8 cellular contexts compared by ENCODE assay signal in the genomic region with DNA sequence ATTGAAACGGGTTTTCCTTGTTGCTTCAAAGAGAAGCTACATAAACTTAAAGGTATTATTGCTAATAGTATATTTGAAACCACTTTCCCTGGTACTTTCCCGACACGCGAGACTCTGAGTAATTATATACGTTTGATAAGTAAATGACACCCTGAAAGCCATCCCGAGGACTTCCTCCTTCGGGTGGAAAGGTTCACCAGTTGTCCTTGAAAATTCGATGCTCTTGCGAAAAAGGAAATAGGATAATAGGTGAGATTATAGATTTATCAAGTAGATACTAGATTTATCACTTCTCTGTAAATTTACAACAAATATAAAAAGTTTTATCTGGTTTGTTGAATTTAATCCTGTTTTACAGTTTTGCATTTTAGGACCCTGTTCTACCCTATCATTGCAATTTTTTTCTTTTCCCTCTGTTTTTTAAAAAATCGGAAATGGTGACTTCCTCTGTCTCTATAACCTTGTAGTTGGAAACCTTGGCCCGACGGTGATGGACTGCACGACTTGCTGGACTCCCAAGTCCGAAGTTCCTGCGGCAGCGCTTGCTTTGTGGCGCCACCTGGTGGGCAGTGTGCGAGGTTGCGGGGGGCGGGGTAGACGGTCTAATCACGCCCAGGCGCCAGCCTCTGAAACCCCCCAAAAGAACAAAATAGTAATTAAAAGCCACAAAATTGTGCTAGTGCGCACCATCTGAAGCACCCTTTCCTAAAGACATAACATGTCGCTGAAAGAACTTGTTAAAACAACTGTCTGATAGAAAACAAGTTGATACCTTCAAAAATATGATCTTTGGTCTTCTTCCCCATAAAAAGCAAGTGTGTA. TPM values are rescaled to one million over a fixed set of nuclear protein-coding genes. Genes with fewer than 3 reads are reported as not detected.
DNase-seq lines count a peak whose midpoint lies in the region; ATAC-seq, FAIRE-seq and TF ChIP-seq lines count a peak whose summit lies in the region.

No MANE protein-coding gene starts in this region.

- no peak for TF ChIP-seq POLR2A in Peyer's patch (IDR thresholded peaks at IDR 0.05)
- no peak for TF ChIP-seq POLR2A in uterus (IDR thresholded peaks at IDR 0.05)

- H3K4me2 ChIP-seq in osteoblast (ENCODE audit: insufficient read depth, low read length): peak overlapping the region; percentile 99

- H3K4me3 ChIP-seq in HUES64 (ENCODE audit: low read length): peak overlapping the region; percentile 47
- H3K4me3 ChIP-seq in Peyer's patch: peak overlapping the region in 2 of 4 donors; percentile 55 to 58
- peak overlapping the region in 1 of 2 donors; percentile 50 for H3K4me3 ChIP-seq in foreskin fibroblast (ENCODE audit: low read depth in 1 of 2, low read length in 2 of 2)
- H3K4me3 ChIP-seq in osteoblast (ENCODE audit: insufficient read depth, low read length): peak overlapping the region; percentile 87
- H3K4me3 ChIP-seq in uterus: no peak overlapping the region

- no peaks in the 10 kb centered on the region for H3K36me3 ChIP-seq in HUES64 (ENCODE audit: insufficient read depth, low read length)
- no peaks in the 10 kb centered on the region for H3K36me3 ChIP-seq in Peyer's patch
- peaks cover 6% of the 10 kb centered on the region for H3K36me3 ChIP-seq in osteoblast (ENCODE audit: insufficient read depth, low read length)
- no peaks in the 10 kb centered on the region for H3K36me3 ChIP-seq in uterus

- intact Hi-C loops in uterus (cut with DNase I; ENCODE audit: low total_unique reads): no loop called here

- no peak overlapping the region for H3K27ac ChIP-seq in HUES64 (ENCODE audit: low read depth, low read length)
- no peak overlapping the region for H3K27ac ChIP-seq in Peyer's patch
- no peak overlapping the region for H3K27ac ChIP-seq in osteoblast (ENCODE audit: low read depth, low read length)
- H3K27ac ChIP-seq in uterus: no peak overlapping the region

- H4K20me1 ChIP-seq in osteoblast (ENCODE audit: insufficient read depth, low read length): no peaks in the 10 kb centered on the region

- H3K4me1 ChIP-seq in HUES64 (ENCODE audit: insufficient read depth, low read length) (peaks cover 25% of the 10 kb centered on the region), Peyer's patch (peaks cover 0 to 63% (median 28%) of the 10 kb centered on the region in 4 donors), osteoblast (ENCODE audit: insufficient read depth, low read length) (peaks cover 34% of the 10 kb centered on the region), uterus (peaks cover 0 to 8% of the 10 kb centered on the region in 2 donors)

- H3K79me2 ChIP-seq in osteoblast (ENCODE audit: insufficient read depth, low read length): peaks cover 24% of the 10 kb centered on the region

- peaks cover 98% of the 10 kb centered on the region for H3K27me3 ChIP-seq in HUES64 (ENCODE audit: insufficient read depth, low read length)
- peaks cover 0 to 73% of the 10 kb centered on the region in 2 donors for H3K27me3 ChIP-seq in Peyer's patch
- no peaks in the 10 kb centered on the region for H3K27me3 ChIP-seq in osteoblast (ENCODE audit: insufficient read depth, low read length)
- peaks cover 77 to 91% of the 10 kb centered on the region in 2 donors for H3K27me3 ChIP-seq in uterus

- H3K9me3 ChIP-seq in HUES64 (ENCODE audit: insufficient read depth, low read depth, low read length): no peaks in the 10 kb centered on the region
- no peaks in the 10 kb centered on the region for H3K9me3 ChIP-seq in Peyer's patch
- H3K9me3 ChIP-seq in osteoblast (ENCODE audit: low read depth, low read length): no peaks in the 10 kb centered on the region
- H3K9me3 ChIP-seq in uterus: no peaks in the 10 kb centered on the region

- no peak overlapping the region for H3K9ac ChIP-seq in HUES64 (ENCODE audit: low read depth, low read length)

- no peak for FAIRE-seq in D721Med (lab: Jason Lieb, UNC)

- no peak for ATAC-seq in GM19324 (IDR thresholded peaks at IDR 0.05; ENCODE audit: low FRiP score, unreplicated experiment)

- WGBS in HUES64: 5% methylated on average over 23 of the region's 25 CpGs

- DNase-seq in D721Med (ENCODE audit: insufficient read length, low spot score): peak; percentile 76
- DNase-seq in Peyer's patch: peak; percentile 41 to 88 (median 86)
- DNase-seq in activated gamma-delta T cell (lab: John Stamatoyannopoulos, UW): peak; percentile 18
- DNase-seq in foreskin fibroblast: peak; percentile 82 to 94
- peak; percentile 95 for DNase-seq in osteoblast (ENCODE audit: insufficient read length, low spot score, missing footprints)
- peak; percentile 43 to 48 for DNase-seq in uterus

- H2AFZ ChIP-seq in osteoblast (ENCODE audit: low read length): peak overlapping the region; percentile 94

- TF ChIP-seq CTCF in D721Med (IDR thresholded peaks at IDR 0.05; ENCODE audit: insufficient read depth, missing control alignments) (peak; percentile 83), Peyer's patch (IDR thresholded peaks at IDR 0.05) (peak; percentile 63 to 92 (median 80)), foreskin fibroblast (IDR thresholded peaks at IDR 0.05; ENCODE audit: low read depth, low read length) (peak; percentile 86), osteoblast (IDR thresholded peaks at IDR 0.05; ENCODE audit: extremely low read depth, low read depth, low read length) (peak; percentile 93), uterus (IDR thresholded peaks at IDR 0.05) (peak; percentile 48 to 57 (median 54))

RNA-seq across cellular contexts. Expression of gene DLX2, which starts 1.0 kb away (rescaled TPM):
- 0.95 TPM for polyA plus RNA-seq in HUES64 (2013, experiment 1 of 2)
- 1.8 TPM for polyA plus RNA-seq in HUES64 (2013, experiment 2 of 2)
- total RNA-seq in Peyer's patch: not detected
- 0.36 and 0.59 TPM in 2 replicates for total RNA-seq in osteoblast
- not detected for total RNA-seq in uterus

RNA-seq across cellular contexts. Expression of gene DLX1, which starts 18.4 kb away (rescaled TPM):
- polyA plus RNA-seq in HUES64 (2013, experiment 1 of 2): 2.3 TPM
- 1.6 TPM for polyA plus RNA-seq in HUES64 (2013, experiment 2 of 2)
- total RNA-seq in Peyer's patch: not detected
- 1.8 and 2.4 TPM in 2 replicates for total RNA-seq in osteoblast
- total RNA-seq in uterus: under 1 TPM in 1 of 4 donors, not detected in 3; 0.14 TPM

Comparison
In these comparisons a context has a peak if more than half of its experiments do, and no peak if none do; other contexts are left out.
1. DNase-seq: peak in every context shown above with its lines; median percentile 95 in osteoblast; 88 in foreskin fibroblast; 86 in Peyer's patch; 76 in D721Med; 46 in uterus; 18 in activated gamma-delta T cell.
2. H3K4me3 ChIP-seq: peak in HUES64 (single experiment) and osteoblast (single experiment); none in uterus (0 of 2).
3. Peak in every context shown above with its lines, with median percentiles within 50 percentile points of each other: CTCF ChIP-seq.